23 cellular contexts compared by ENCODE assay signal in genomic region chr19:5343848-5344247, GRCh38. TPM values are rescaled to one million over a fixed set of nuclear protein-coding genes. Genes with fewer than 3 reads are reported as not detected.
DNase-seq lines count a peak whose midpoint lies in the region; ATAC-seq and TF ChIP-seq lines count a peak whose summit lies in the region.
"Had no signal": no experiment of that assay in that cellular context is flagged by ENCODE, and none has a peak within 500 bp of the region (broad histone marks: within the 10 kb centered on the region; RNA-seq: fewer than 3 reads in every experiment).

No MANE protein-coding gene starts in this region.

- no peak for TF ChIP-seq POLR2A in spleen (IDR thresholded peaks at IDR 0.05)

- no peak overlapping the region for H3K27ac ChIP-seq in spleen
- H3K27ac ChIP-seq: cardiac muscle cell, hepatocyte, lower lobe of right lung, right atrium auricular region, tibial nerve had no signal

- intact Hi-C loops in spleen (cut with DNase I; ENCODE audit: low total_unique reads), result no loop called here

- peaks cover 5 to 83% (median 28%) of the 10 kb centered on the region in 7 donors for H3K27me3 ChIP-seq in spleen (replicated peaks in 1 of 7)
- H3K27me3 ChIP-seq: cardiac muscle cell had no signal

- TF ChIP-seq CTCF in AG09319 (IDR thresholded peaks at IDR 0.05; ENCODE audit: low read depth, low read length), result no peak
- no peak for TF ChIP-seq CTCF in fibroblast of villous mesenchyme (IDR thresholded peaks at IDR 0.05; ENCODE audit: insufficient read depth, low read depth, low read length)
- TF ChIP-seq CTCF in spleen (IDR thresholded peaks at IDR 0.05 in 8 of 11, conservative IDR thresholded peaks at IDR 0.05 in 3 of 11), result no peak

- DNase-seq in AG09319 (ENCODE audit: extremely low read depth, low read depth) (peak; percentile 20), GM04504 (ENCODE audit: low read depth) (peak; percentile 70), amniotic epithelial cell (ENCODE audit: low read depth) (peak; percentile 48), fibroblast of villous mesenchyme (ENCODE audit: low read depth) (peak; percentile 49), spleen (no peak)
- DNase-seq: activated CD4-positive, CD25-positive, alpha-beta regulatory T cell treated with anti-CD3 and anti-CD28 coated beads, Interleukin-2, amount 50 U/mL, for 72 hours; activated naive CD8-positive, alpha-beta T cell treated with anti-CD3 and anti-CD28 coated beads for 36 hours; Caco-2; islet precursor cell; lower lobe of right lung; NCI-H1930; NCI-H69; PC-3; stimulated activated naive CD4-positive, alpha-beta T cell treated with Interleukin-2 at 50 U/mL for 16 hours; T1000 had no signal

- no peak for ATAC-seq in GM19395 (IDR thresholded peaks at IDR 0.05; ENCODE audit: unreplicated experiment)
- no peak for ATAC-seq in GM18498 (IDR thresholded peaks at IDR 0.05; ENCODE audit: unreplicated experiment)
- ATAC-seq in GM21423 (IDR thresholded peaks at IDR 0.05; ENCODE audit: unreplicated experiment), result no peak
- ATAC-seq: esophagus mucosa, lower lobe of right lung, PC-3 had no signal

- no peaks in the 10 kb centered on the region for H3K36me3 ChIP-seq in spleen
- H3K36me3 ChIP-seq: cardiac muscle cell, lower lobe of right lung, right atrium auricular region, tibial nerve had no signal

- 67 to 77% (median 74%) methylated on average over 8 to 9 of the region's 9 CpGs for WGBS in spleen, 5 donors

- H3K9me3 ChIP-seq in spleen, result peaks cover 0 to 12% (median 0%) of the 10 kb centered on the region in 8 donors
- H3K9me3 ChIP-seq: Caco-2, lower lobe of right lung, right atrium auricular region had no signal

- peaks cover 8 to 22% (median 16%) of the 10 kb centered on the region in 6 donors for H3K4me1 ChIP-seq in spleen

- H3K4me3 ChIP-seq in fibroblast of villous mesenchyme (ENCODE audit: low read depth, low read length), result no peak overlapping the region
- H3K4me3 ChIP-seq in spleen, result no peak overlapping the region
- H3K4me3 ChIP-seq: cardiac muscle cell, hepatocyte, lower lobe of right lung, right atrium auricular region, tibial nerve had no signal

RNA-seq across cellular contexts. Expression of gene PTPRS, which starts 3.2 kb away (rescaled TPM):
- total RNA-seq in fibroblast of villous mesenchyme (114 and 123 TPM in 2 replicates), spleen (10 to 100 TPM; 33.4 to 77.9 (median 47.1) TPM)
- polyA plus RNA-seq in spleen, result 1 to 10 TPM; 1.2 to 4.8 (median 1.9) TPM
